17 cellular contexts compared by ENCODE assay signal in the genomic region with DNA sequence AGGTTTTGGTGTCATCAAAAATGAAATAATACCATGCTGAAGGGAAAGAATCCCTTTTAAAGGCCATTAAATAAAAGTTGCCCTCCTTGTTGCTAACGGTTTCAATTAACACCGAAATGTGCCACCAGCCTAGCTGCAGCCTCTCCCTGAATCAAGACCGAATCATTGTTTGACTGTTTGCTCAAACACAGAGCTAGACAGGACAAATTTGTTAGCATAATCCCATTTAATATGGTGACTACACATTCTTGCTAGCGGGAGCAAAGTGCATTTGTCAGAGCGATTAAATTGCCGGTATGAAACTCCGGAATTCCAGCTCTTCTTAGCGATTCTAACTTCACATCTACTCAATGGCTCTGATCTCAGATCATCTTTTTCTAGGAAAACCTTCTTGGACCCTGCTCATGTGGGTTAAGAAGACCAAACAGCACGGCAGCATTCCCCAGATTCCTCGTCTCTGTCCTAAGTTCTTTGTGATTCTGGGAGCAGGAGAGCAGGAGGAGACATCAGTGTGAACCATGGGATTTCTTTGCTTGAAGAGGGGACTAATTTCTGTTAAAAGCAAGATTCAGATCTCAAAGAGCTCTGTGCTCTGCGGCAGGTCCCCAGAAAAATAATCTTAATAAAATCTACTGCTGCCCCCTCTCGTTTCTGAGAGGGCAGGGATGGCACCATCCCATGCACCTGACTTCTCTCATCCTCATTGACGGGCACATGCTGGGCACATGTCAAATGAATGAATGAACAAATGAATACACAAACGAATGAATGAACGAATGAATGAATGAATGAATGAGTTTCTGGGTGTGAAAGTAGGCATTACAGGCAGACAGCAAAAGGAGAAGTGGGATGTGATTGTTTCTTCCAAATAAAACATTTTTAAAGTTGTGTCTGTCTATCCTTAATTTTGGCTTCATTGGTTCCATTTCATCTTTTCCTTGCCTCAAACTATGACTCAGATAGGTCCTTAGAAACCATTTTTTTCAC.
"Had no signal": no experiment of that assay in that cellular context is flagged by ENCODE, and none has a peak within 500 bp of the region (broad histone marks: within the 10 kb centered on the region; RNA-seq: fewer than 3 reads in every experiment).

No MANE protein-coding gene starts in this region.

- H3K9me3 Mint-ChIP-seq: activated CD8-positive, alpha-beta T cell treated with anti-CD3 and anti-CD28 coated beads for 36 hours; activated T-cell treated with anti-CD3 and anti-CD28 coated beads, Interleukin-2, amount 50 U/mL, for 72 hours; effector memory CD8-positive, alpha-beta T cell; mesothelial cell of epicardium; naive B cell had no signal

- H3K27me3 Mint-ChIP-seq: effector memory CD8-positive, alpha-beta T cell had no signal

- H3K4me1 Mint-ChIP-seq: mesothelial cell of epicardium had no signal

- H3K27ac ChIP-seq: brain microvascular endothelial cell, prostate gland, sigmoid colon, stomach had no signal

- H3K4me1 ChIP-seq: prostate gland, sigmoid colon had no signal

- ATAC-seq: activated CD8-positive, alpha-beta T cell treated with anti-CD3 and anti-CD28 coated beads for 36 hours; activated T-cell treated with anti-CD3 and anti-CD28 coated beads, Interleukin-2, amount 50 U/mL, for 72 hours; effector memory CD8-positive, alpha-beta T cell had no signal

- H3K36me3 ChIP-seq: brain microvascular endothelial cell, prostate gland, sigmoid colon, stomach had no signal

- H3K4me3 ChIP-seq: prostate gland, sigmoid colon, stomach had no signal

- DNase-seq: activated CD8-positive, alpha-beta memory T cell treated with anti-CD3 and anti-CD28 coated beads, Interleukin-2, amount 50 U/mL, for 4 hours; activated CD8-positive, alpha-beta T cell treated with anti-CD3 and anti-CD28 coated beads for 36 hours; activated gamma-delta T cell treated with Interleukin-2 at 50 U/mL for 16 hours; activated naive CD8-positive, alpha-beta T cell treated with anti-CD3 and anti-CD28 coated beads for 36 hours; activated T-cell treated with anti-CD3 and anti-CD28 coated beads, Interleukin-2, amount 50 U/mL, for 72 hours; brain microvascular endothelial cell; effector memory CD8-positive, alpha-beta T cell; hippocampal formation; naive B cell; occipital lobe; sigmoid colon; stimulated activated CD4-positive, alpha-beta T cell treated with anti-CD3 and anti-CD28 coated beads, Interleukin-4, amount 100 ng/mL, for 1 hour; stomach; T-helper 9 cell had no signal

- H3K9me3 ChIP-seq: prostate gland, sigmoid colon had no signal

- H3K27me3 ChIP-seq: brain microvascular endothelial cell, sigmoid colon, stomach had no signal

- FAIRE-seq: urothelium cell line had no signal

- H3K27ac Mint-ChIP-seq: activated CD8-positive, alpha-beta T cell treated with anti-CD3 and anti-CD28 coated beads for 36 hours; activated naive CD8-positive, alpha-beta T cell treated with anti-CD3 and anti-CD28 coated beads for 36 hours; activated T-cell treated with anti-CD3 and anti-CD28 coated beads, Interleukin-2, amount 50 U/mL, for 72 hours; effector memory CD8-positive, alpha-beta T cell; mesothelial cell of epicardium; naive B cell had no signal

- H3K36me3 Mint-ChIP-seq: activated naive CD8-positive, alpha-beta T cell treated with anti-CD3 and anti-CD28 coated beads for 36 hours; mesothelial cell of epicardium; naive B cell had no signal

- H3K4me3 Mint-ChIP-seq: activated CD8-positive, alpha-beta T cell treated with anti-CD3 and anti-CD28 coated beads for 36 hours; activated naive CD8-positive, alpha-beta T cell treated with anti-CD3 and anti-CD28 coated beads for 36 hours; activated T-cell treated with anti-CD3 and anti-CD28 coated beads, Interleukin-2, amount 50 U/mL, for 72 hours; effector memory CD8-positive, alpha-beta T cell; mesothelial cell of epicardium; naive B cell had no signal
